In genomic region chr6:12572884-12573824, GRCh38 we compare ENCODE assay signal across 8 cellular contexts.
DNase-seq lines count a peak whose midpoint lies in the region; ATAC-seq lines count a peak whose summit lies in the region.
"Had no signal": no experiment of that assay in that cellular context is flagged by ENCODE, and none has a peak within 500 bp of the region (broad histone marks: within the 10 kb centered on the region; RNA-seq: fewer than 3 reads in every experiment).

No MANE protein-coding gene starts in this region.

- no peak for ATAC-seq in HG02763 (IDR thresholded peaks at IDR 0.05; ENCODE audit: unreplicated experiment)

- DNase-seq in HT-29 (ENCODE audit: low spot score) (peak; percentile 60), amniotic epithelial cell (ENCODE audit: low read depth) (peak; percentile 82), iPS DF 19.7 (ENCODE audit: low read depth, low spot score) (peak; percentile 50), superior temporal gyrus (ENCODE audit: extremely low spot score) (peak; percentile 38), SIG-M5 treated with dmso at 0.1 percent for 504 hours (lab: John Stamatoyannopoulos, UW; ENCODE audit: unreplicated experiment) (no peak), Ammon's horn (ENCODE audit: low spot score) (no peak)
- DNase-seq: Right ventricle myocardium superior had no signal

Comparison
In these comparisons a context has a peak if more than half of its experiments do, and no peak if none do; other contexts are left out.
1. DNase-seq: peak in HT-29 (single experiment), amniotic epithelial cell (single experiment), iPS DF 19.7 (single experiment) and superior temporal gyrus (single experiment); none in SIG-M5 treated with dmso at 0.1 percent for 504 hours (single experiment) and Ammon's horn (single experiment).